In genomic region chr12:81043979-81044740, GRCh38 we compare ENCODE assay signal across 32 cellular contexts. TPM values are rescaled to one million over a fixed set of nuclear protein-coding genes. Genes with fewer than 3 reads are reported as not detected.
"Had no signal": no experiment of that assay in that cellular context is flagged by ENCODE, and none has a peak within 500 bp of the region (broad histone marks: within the 10 kb centered on the region; RNA-seq: fewer than 3 reads in every experiment).

No MANE protein-coding gene starts in this region.

- H3K36me3 Mint-ChIP-seq: activated CD4-positive, alpha-beta memory T cell treated with anti-CD3 and anti-CD28 coated beads for 36 hours; activated CD8-positive, alpha-beta memory T cell treated with anti-CD3 and anti-CD28 coated beads, Interleukin-2, amount 10 ng/mL, durations not matched to agents 7 days and 5 days; activated naive CD4-positive, alpha-beta T cell treated with anti-CD3 and anti-CD28 coated beads, Interleukin-2, amount 50 U/mL, for 24 hours; activated naive CD8-positive, alpha-beta T cell treated with anti-CD3 and anti-CD28 coated beads for 36 hours had no signal

- ATAC-seq: activated CD4-positive, alpha-beta T cell treated with anti-CD3 and anti-CD28 coated beads for 36 hours; activated CD8-positive, alpha-beta memory T cell treated with anti-CD3 and anti-CD28 coated beads, Interleukin-2, amount 10 ng/mL, durations not matched to agents 7 days and 5 days; activated CD8-positive, alpha-beta T cell treated with anti-CD3 and anti-CD28 coated beads, Interleukin-2, amount 10 ng/mL, durations not matched to agents 7 days and 5 days; activated naive CD8-positive, alpha-beta T cell treated with anti-CD3 and anti-CD28 coated beads, Interleukin-2, amount 50 U/mL, for 24 hours; body of pancreas; esophagus mucosa; gastrocnemius medialis; heart left ventricle had no signal

- H3K9me3 Mint-ChIP-seq: activated CD4-positive, alpha-beta T cell treated with anti-CD3 and anti-CD28 coated beads, Interleukin-2, amount 10 ng/mL, durations not matched to agents 24 days and 14 days; activated naive CD4-positive, alpha-beta T cell treated with anti-CD3 and anti-CD28 coated beads, Interleukin-2, amount 50 U/mL, for 24 hours; activated naive CD8-positive, alpha-beta T cell treated with anti-CD3 and anti-CD28 coated beads, Interleukin-2, amount 50 U/mL, for 24 hours; activated T-helper 1 cell treated with anti-CD3 and anti-CD28 coated beads, Interleukin-12 subunit alpha, Interleukin-12 subunit beta, Interleukin-2, Interleukin-4 antibody, amounts not matched to agents 30 ng/mL and 10 ng/mL and 1 ng/mL, durations not matched to agents 14 hours and 24 hours and 36 hours had no signal

- H3K27ac Mint-ChIP-seq: activated CD4-positive, alpha-beta memory T cell treated with anti-CD3 and anti-CD28 coated beads for 36 hours; activated CD4-positive, alpha-beta T cell treated with anti-CD3 and anti-CD28 coated beads for 36 hours; activated CD4-positive, alpha-beta T cell treated with anti-CD3 and anti-CD28 coated beads, Interleukin-2, amount 10 ng/mL, durations not matched to agents 24 days and 14 days; activated CD8-positive, alpha-beta memory T cell treated with anti-CD3 and anti-CD28 coated beads, Interleukin-2, amount 10 ng/mL, durations not matched to agents 7 days and 5 days; activated CD8-positive, alpha-beta T cell treated with anti-CD3 and anti-CD28 coated beads, Interleukin-2, amount 10 ng/mL, durations not matched to agents 7 days and 5 days; activated naive CD4-positive, alpha-beta T cell treated with anti-CD3 and anti-CD28 coated beads for 36 hours; activated naive CD4-positive, alpha-beta T cell treated with anti-CD3 and anti-CD28 coated beads, Interleukin-2, amount 50 U/mL, for 24 hours; activated naive CD8-positive, alpha-beta T cell treated with anti-CD3 and anti-CD28 coated beads for 36 hours; activated naive CD8-positive, alpha-beta T cell treated with anti-CD3 and anti-CD28 coated beads, Interleukin-2, amount 50 U/mL, for 24 hours; activated T-helper 1 cell treated with anti-CD3 and anti-CD28 coated beads, Interleukin-12 subunit alpha, Interleukin-12 subunit beta, Interleukin-2, Interleukin-4 antibody, amounts not matched to agents 30 ng/mL and 10 ng/mL and 1 ng/mL, durations not matched to agents 14 hours and 24 hours and 36 hours; activated T-helper 2 cell treated with anti-CD3 and anti-CD28 coated beads, Interferon-gamma antibody, Interleukin-2, Interleukin-4, amounts not matched to agents 10 μg/mL and 5 μg/mL and 100 μg/mL, durations not matched to agents 14 hours and 24 hours and 36 hours had no signal

- H3K27ac ChIP-seq: adrenal gland, body of pancreas, gastrocnemius medialis, heart left ventricle had no signal

- H3K4me3 ChIP-seq: adrenal gland, body of pancreas, gastrocnemius medialis, heart left ventricle had no signal

- H3K9me3 ChIP-seq: adrenal gland, body of pancreas, gastrocnemius medialis had no signal

- DNase-seq: activated CD4-positive, alpha-beta memory T cell treated with anti-CD3 and anti-CD28 coated beads for 36 hours; activated CD4-positive, alpha-beta T cell treated with anti-CD3 and anti-CD28 coated beads for 36 hours; activated CD4-positive, alpha-beta T cell treated with anti-CD3 and anti-CD28 coated beads, Interleukin-2, amount 10 ng/mL, durations not matched to agents 24 days and 14 days; activated CD4-positive, CD25-positive, alpha-beta regulatory T cell; activated CD4-positive, CD25-positive, alpha-beta regulatory T cell treated with anti-CD3 and anti-CD28 coated beads, Interleukin-2, amount 50 U/mL, for 72 hours; activated CD8-positive, alpha-beta memory T cell treated with anti-CD3 and anti-CD28 coated beads, Interleukin-2, amount 10 ng/mL, durations not matched to agents 7 days and 5 days; activated CD8-positive, alpha-beta memory T cell treated with anti-CD3 and anti-CD28 coated beads, Interleukin-2, amount 50 U/mL, for 4 hours; activated CD8-positive, alpha-beta T cell treated with anti-CD3 and anti-CD28 coated beads, Interleukin-2, amount 10 ng/mL, durations not matched to agents 7 days and 5 days; activated effector memory CD4-positive, alpha-beta T cell treated with anti-CD3 and anti-CD28 coated beads, Interleukin-2, amount 50 U/mL, for 16 hours; activated naive CD4-positive, alpha-beta T cell treated with anti-CD3 and anti-CD28 coated beads for 36 hours; activated naive CD8-positive, alpha-beta T cell treated with anti-CD3 and anti-CD28 coated beads for 36 hours; activated naive CD8-positive, alpha-beta T cell treated with anti-CD3 and anti-CD28 coated beads, Interleukin-2, amount 50 U/mL, for 24 hours; activated T-cell treated with anti-CD3 and anti-CD28 coated beads, Interleukin-2, amount 50 U/mL, for 1 hour; activated T-cell treated with anti-CD3 and anti-CD28 coated beads, Interleukin-2, amount 50 U/mL, for 48 hours; adrenal gland; amygdala; aorta; body of pancreas; cortex of kidney; dermis blood vessel endothelial cell; effector CD8-positive, alpha-beta T cell; foreskin fibroblast; gastrocnemius medialis; glutamatergic neuron; heart left ventricle; T-helper 2 cell had no signal

- H3K36me3 ChIP-seq: adrenal gland, gastrocnemius medialis, heart left ventricle had no signal

- FAIRE-seq: colon had no signal

- H3K27me3 ChIP-seq: adrenal gland, body of pancreas, gastrocnemius medialis, heart left ventricle had no signal

- H3K4me1 Mint-ChIP-seq: activated CD4-positive, alpha-beta T cell treated with anti-CD3 and anti-CD28 coated beads for 36 hours; activated CD4-positive, alpha-beta T cell treated with anti-CD3 and anti-CD28 coated beads, Interleukin-2, amount 10 ng/mL, durations not matched to agents 24 days and 14 days; activated CD8-positive, alpha-beta memory T cell treated with anti-CD3 and anti-CD28 coated beads, Interleukin-2, amount 10 ng/mL, durations not matched to agents 7 days and 5 days; activated naive CD4-positive, alpha-beta T cell treated with anti-CD3 and anti-CD28 coated beads, Interleukin-2, amount 50 U/mL, for 24 hours; activated naive CD8-positive, alpha-beta T cell treated with anti-CD3 and anti-CD28 coated beads for 36 hours; activated naive CD8-positive, alpha-beta T cell treated with anti-CD3 and anti-CD28 coated beads, Interleukin-2, amount 50 U/mL, for 24 hours had no signal

- H3K27me3 Mint-ChIP-seq: activated CD4-positive, alpha-beta memory T cell treated with anti-CD3 and anti-CD28 coated beads for 36 hours; activated CD4-positive, alpha-beta T cell treated with anti-CD3 and anti-CD28 coated beads for 36 hours; activated CD4-positive, alpha-beta T cell treated with anti-CD3 and anti-CD28 coated beads, Interleukin-2, amount 10 ng/mL, durations not matched to agents 24 days and 14 days; activated CD8-positive, alpha-beta memory T cell treated with anti-CD3 and anti-CD28 coated beads, Interleukin-2, amount 10 ng/mL, durations not matched to agents 7 days and 5 days; activated naive CD4-positive, alpha-beta T cell treated with anti-CD3 and anti-CD28 coated beads, Interleukin-2, amount 50 U/mL, for 24 hours; activated naive CD8-positive, alpha-beta T cell treated with anti-CD3 and anti-CD28 coated beads for 36 hours; activated naive CD8-positive, alpha-beta T cell treated with anti-CD3 and anti-CD28 coated beads, Interleukin-2, amount 50 U/mL, for 24 hours had no signal

- H3K4me1 ChIP-seq: adrenal gland, body of pancreas, gastrocnemius medialis, heart left ventricle had no signal

- H3K4me3 Mint-ChIP-seq: activated CD4-positive, alpha-beta memory T cell treated with anti-CD3 and anti-CD28 coated beads for 36 hours; activated CD4-positive, alpha-beta T cell treated with anti-CD3 and anti-CD28 coated beads for 36 hours; activated CD4-positive, alpha-beta T cell treated with anti-CD3 and anti-CD28 coated beads, Interleukin-2, amount 10 ng/mL, durations not matched to agents 24 days and 14 days; activated CD8-positive, alpha-beta memory T cell treated with anti-CD3 and anti-CD28 coated beads, Interleukin-2, amount 10 ng/mL, durations not matched to agents 7 days and 5 days; activated CD8-positive, alpha-beta T cell treated with anti-CD3 and anti-CD28 coated beads, Interleukin-2, amount 10 ng/mL, durations not matched to agents 7 days and 5 days; activated naive CD4-positive, alpha-beta T cell treated with anti-CD3 and anti-CD28 coated beads for 36 hours; activated naive CD4-positive, alpha-beta T cell treated with anti-CD3 and anti-CD28 coated beads, Interleukin-2, amount 50 U/mL, for 24 hours; activated naive CD8-positive, alpha-beta T cell treated with anti-CD3 and anti-CD28 coated beads for 36 hours; activated naive CD8-positive, alpha-beta T cell treated with anti-CD3 and anti-CD28 coated beads, Interleukin-2, amount 50 U/mL, for 24 hours; activated T-helper 1 cell treated with anti-CD3 and anti-CD28 coated beads, Interleukin-12 subunit alpha, Interleukin-12 subunit beta, Interleukin-2, Interleukin-4 antibody, amounts not matched to agents 30 ng/mL and 10 ng/mL and 1 ng/mL, durations not matched to agents 14 hours and 24 hours and 36 hours had no signal

RNA-seq across cellular contexts. Expression of gene ACSS3, which starts 33.7 kb away (rescaled TPM):
- total RNA-seq: activated CD4-positive, alpha-beta memory T cell treated with anti-CD3 and anti-CD28 coated beads for 36 hours; activated CD4-positive, alpha-beta T cell treated with anti-CD3 and anti-CD28 coated beads for 36 hours; activated CD4-positive, alpha-beta T cell treated with anti-CD3 and anti-CD28 coated beads, Interleukin-2, amount 10 ng/mL, durations not matched to agents 24 days and 14 days; activated CD8-positive, alpha-beta memory T cell treated with anti-CD3 and anti-CD28 coated beads for 36 hours; activated CD8-positive, alpha-beta memory T cell treated with anti-CD3 and anti-CD28 coated beads, Interleukin-2, amount 10 ng/mL, durations not matched to agents 7 days and 5 days; activated CD8-positive, alpha-beta T cell treated with anti-CD3 and anti-CD28 coated beads, Interleukin-2, amount 10 ng/mL, durations not matched to agents 7 days and 5 days; activated naive CD4-positive, alpha-beta T cell treated with anti-CD3 and anti-CD28 coated beads for 36 hours; activated naive CD8-positive, alpha-beta T cell treated with anti-CD3 and anti-CD28 coated beads for 36 hours; activated T-helper 1 cell treated with anti-CD3 and anti-CD28 coated beads, Interleukin-12 subunit alpha, Interleukin-12 subunit beta, Interleukin-2, Interleukin-4 antibody, amounts not matched to agents 30 ng/mL and 10 ng/mL and 1 ng/mL, durations not matched to agents 14 hours and 24 hours and 36 hours; activated T-helper 2 cell treated with anti-CD3 and anti-CD28 coated beads, Interferon-gamma antibody, Interleukin-2, Interleukin-4, amounts not matched to agents 10 μg/mL and 5 μg/mL and 100 μg/mL, durations not matched to agents 14 hours and 24 hours and 36 hours had no signal
